1 cellular context compared by ENCODE assay signal in the genomic region with DNA sequence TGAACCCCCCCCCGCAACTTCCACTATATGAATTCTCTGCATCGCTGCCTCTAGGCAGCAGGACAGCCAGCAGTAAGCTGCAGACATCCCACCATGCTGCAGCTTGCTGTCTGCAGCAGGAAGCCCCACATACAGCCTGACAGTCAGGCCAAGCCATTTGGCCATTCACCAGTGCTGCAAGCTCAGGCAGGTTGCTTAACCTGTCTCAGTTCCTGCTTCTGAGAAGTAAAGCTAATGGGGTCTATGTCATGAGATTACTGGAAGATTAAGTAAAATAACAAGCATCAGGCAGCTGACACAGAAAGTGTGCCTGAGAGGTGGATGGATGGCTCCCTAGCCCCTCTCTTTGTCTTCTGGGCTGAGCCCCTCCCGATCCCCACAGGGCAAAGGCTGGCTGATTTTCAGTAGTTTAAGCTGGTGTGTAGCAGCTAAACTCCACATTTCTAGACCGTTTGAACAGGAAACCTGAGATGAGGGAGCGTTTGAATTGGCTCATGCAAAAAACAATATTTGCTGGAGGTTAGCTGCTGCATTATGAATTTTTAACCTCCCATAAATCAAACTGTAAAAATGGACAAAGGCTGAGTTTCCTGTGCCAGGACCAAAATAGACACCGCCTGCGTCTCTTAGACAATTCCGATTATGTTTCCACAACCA.
TF ChIP-seq lines count a peak whose summit lies in the region.

No MANE protein-coding gene starts in this region.

TF ChIP-seq in SK-N-SH, 30 proteins besides CTCF, POLR2A, EP300 and RAD21 (continued from another document):
- TF ChIP-seq FOXM1 (IDR thresholded peaks at IDR 0.05; ENCODE audit: low read depth) (peak; percentile 95), MXI1 (IDR thresholded peaks at IDR 0.05; ENCODE audit: low read depth, low read length) (no peak), RFX5 (IDR thresholded peaks at IDR 0.05; ENCODE audit: low read length) (no peak), PBX3 (IDR thresholded peaks at IDR 0.05) (peak; percentile 78), FOXJ3 (CRISPR knock-in tag; IDR thresholded peaks at IDR 0.05) (no peak), TCF12 (IDR thresholded peaks at IDR 0.05) (peak; percentile 69), NFIC (IDR thresholded peaks at IDR 0.05; ENCODE audit: borderline replicate concordance) (peak; percentile 83), POLR2AphosphoS5 (IDR thresholded peaks at IDR 0.05; ENCODE audit: low read depth, low read length) (no peak), ELF1 (IDR thresholded peaks at IDR 0.05) (no peak), RXRA (IDR thresholded peaks at IDR 0.05; ENCODE audit: borderline replicate concordance, low read depth) (peak; percentile 77; the same call in 1 of the 2 replicates), GABPA (IDR thresholded peaks at IDR 0.05; ENCODE audit: low read depth) (no peak), RCOR1 (IDR thresholded peaks at IDR 0.05; ENCODE audit: low read length) (no peak), SMC3 (IDR thresholded peaks at IDR 0.05; ENCODE audit: low read depth, low read length) (0 out of 2 replicates have a peak, but pooled peaks have one; percentile 2), CHD2 (IDR thresholded peaks at IDR 0.05; ENCODE audit: low read length, partially characterized antibody) (no peak), SIN3A (IDR thresholded peaks at IDR 0.05; ENCODE audit: borderline replicate concordance, low read depth, low read length) (no peak), YY1 (IDR thresholded peaks at IDR 0.05; ENCODE audit: low read depth) (no peak), NRF1 (IDR thresholded peaks at IDR 0.05; ENCODE audit: low read depth, low read length) (no peak), TEAD4 (IDR thresholded peaks at IDR 0.05; ENCODE audit: borderline replicate concordance, insufficient read depth) (peak; percentile 53; the same call in 1 of the 2 replicates)
- TF ChIP-seq, protein P1, sequence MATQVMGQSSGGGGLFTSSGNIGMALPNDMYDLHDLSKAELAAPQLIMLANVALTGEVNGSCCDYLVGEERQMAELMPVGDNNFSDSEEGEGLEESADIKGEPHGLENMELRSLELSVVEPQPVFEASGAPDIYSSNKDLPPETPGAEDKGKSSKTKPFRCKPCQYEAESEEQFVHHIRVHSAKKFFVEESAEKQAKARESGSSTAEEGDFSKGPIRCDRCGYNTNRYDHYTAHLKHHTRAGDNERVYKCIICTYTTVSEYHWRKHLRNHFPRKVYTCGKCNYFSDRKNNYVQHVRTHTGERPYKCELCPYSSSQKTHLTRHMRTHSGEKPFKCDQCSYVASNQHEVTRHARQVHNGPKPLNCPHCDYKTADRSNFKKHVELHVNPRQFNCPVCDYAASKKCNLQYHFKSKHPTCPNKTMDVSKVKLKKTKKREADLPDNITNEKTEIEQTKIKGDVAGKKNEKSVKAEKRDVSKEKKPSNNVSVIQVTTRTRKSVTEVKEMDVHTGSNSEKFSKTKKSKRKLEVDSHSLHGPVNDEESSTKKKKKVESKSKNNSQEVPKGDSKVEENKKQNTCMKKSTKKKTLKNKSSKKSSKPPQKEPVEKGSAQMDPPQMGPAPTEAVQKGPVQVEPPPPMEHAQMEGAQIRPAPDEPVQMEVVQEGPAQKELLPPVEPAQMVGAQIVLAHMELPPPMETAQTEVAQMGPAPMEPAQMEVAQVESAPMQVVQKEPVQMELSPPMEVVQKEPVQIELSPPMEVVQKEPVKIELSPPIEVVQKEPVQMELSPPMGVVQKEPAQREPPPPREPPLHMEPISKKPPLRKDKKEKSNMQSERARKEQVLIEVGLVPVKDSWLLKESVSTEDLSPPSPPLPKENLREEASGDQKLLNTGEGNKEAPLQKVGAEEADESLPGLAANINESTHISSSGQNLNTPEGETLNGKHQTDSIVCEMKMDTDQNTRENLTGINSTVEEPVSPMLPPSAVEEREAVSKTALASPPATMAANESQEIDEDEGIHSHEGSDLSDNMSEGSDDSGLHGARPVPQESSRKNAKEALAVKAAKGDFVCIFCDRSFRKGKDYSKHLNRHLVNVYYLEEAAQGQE (IDR thresholded peaks at IDR 0.05; ENCODE audit: low read depth, low read length), result no peak
- TF ChIP-seq, protein P2, sequence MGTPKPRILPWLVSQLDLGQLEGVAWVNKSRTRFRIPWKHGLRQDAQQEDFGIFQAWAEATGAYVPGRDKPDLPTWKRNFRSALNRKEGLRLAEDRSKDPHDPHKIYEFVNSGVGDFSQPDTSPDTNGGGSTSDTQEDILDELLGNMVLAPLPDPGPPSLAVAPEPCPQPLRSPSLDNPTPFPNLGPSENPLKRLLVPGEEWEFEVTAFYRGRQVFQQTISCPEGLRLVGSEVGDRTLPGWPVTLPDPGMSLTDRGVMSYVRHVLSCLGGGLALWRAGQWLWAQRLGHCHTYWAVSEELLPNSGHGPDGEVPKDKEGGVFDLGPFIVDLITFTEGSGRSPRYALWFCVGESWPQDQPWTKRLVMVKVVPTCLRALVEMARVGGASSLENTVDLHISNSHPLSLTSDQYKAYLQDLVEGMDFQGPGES (IDR thresholded peaks at IDR 0.05; ENCODE audit: low read depth, low read length), result no peak
- TF ChIP-seq, protein P3, sequence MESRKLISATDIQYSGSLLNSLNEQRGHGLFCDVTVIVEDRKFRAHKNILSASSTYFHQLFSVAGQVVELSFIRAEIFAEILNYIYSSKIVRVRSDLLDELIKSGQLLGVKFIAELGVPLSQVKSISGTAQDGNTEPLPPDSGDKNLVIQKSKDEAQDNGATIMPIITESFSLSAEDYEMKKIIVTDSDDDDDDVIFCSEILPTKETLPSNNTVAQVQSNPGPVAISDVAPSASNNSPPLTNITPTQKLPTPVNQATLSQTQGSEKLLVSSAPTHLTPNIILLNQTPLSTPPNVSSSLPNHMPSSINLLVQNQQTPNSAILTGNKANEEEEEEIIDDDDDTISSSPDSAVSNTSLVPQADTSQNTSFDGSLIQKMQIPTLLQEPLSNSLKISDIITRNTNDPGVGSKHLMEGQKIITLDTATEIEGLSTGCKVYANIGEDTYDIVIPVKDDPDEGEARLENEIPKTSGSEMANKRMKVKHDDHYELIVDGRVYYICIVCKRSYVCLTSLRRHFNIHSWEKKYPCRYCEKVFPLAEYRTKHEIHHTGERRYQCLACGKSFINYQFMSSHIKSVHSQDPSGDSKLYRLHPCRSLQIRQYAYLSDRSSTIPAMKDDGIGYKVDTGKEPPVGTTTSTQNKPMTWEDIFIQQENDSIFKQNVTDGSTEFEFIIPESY (IDR thresholded peaks at IDR 0.05; ENCODE audit: borderline replicate concordance, low read depth), result no peak
